In genomic region chr5:115841382-115842088, GRCh38 we compare ENCODE assay signal across 8 cellular contexts. TPM values are rescaled to one million over a fixed set of nuclear protein-coding genes. Genes with fewer than 3 reads are reported as not detected.
DNase-seq lines count a peak whose midpoint lies in the region; ATAC-seq and TF ChIP-seq lines count a peak whose summit lies in the region.

AP3S1 (plus strand) TSS chr5:115841935; CDS start chr5:115842038, 103 bp downstream.
ATG12 (minus strand) TSS chr5:115841565; CDS start chr5:115841552, 13 bp downstream.

- peaks cover 39% of the 10 kb centered on the region for H3K4me1 Mint-ChIP-seq in activated naive CD8-positive, alpha-beta T cell treated with anti-CD3 and anti-CD28 coated beads, Interleukin-2, amount 10 ng/mL, durations not matched to agents 7 days and 5 days
- H3K4me1 Mint-ChIP-seq in osteocyte (ENCODE audit: unreplicated experiment): peaks cover 57% of the 10 kb centered on the region

- POLR2A ChIA-PET in activated naive CD8-positive, alpha-beta T cell treated with anti-CD3 and anti-CD28 coated beads, Interleukin-2, amount 10 ng/mL, durations not matched to agents 7 days and 5 days (lab: Charles Lee): interaction anchor here (0.6 to 1.9 kb wide), 5 partner anchors 32 to 298 kb away, joined by 3 to 12 read pairs (median 8); partner anchors contain the start of genes COMMD10 and TMED7

- no peaks in the 10 kb centered on the region for H3K27me3 Mint-ChIP-seq in activated naive CD8-positive, alpha-beta T cell treated with anti-CD3 and anti-CD28 coated beads, Interleukin-2, amount 10 ng/mL, durations not matched to agents 7 days and 5 days
- no peaks in the 10 kb centered on the region for H3K27me3 Mint-ChIP-seq in osteocyte (ENCODE audit: unreplicated experiment)

- ATAC-seq in HG02763 (IDR thresholded peaks at IDR 0.05; ENCODE audit: unreplicated experiment) (peak; percentile 82), thoracic aorta (ENCODE audit: insufficient number of reproducible peaks, low FRiP score, low read depth) (peak; percentile 96)
- peak; percentile 89 for ATAC-seq in activated naive CD8-positive, alpha-beta T cell treated with anti-CD3 and anti-CD28 coated beads, Interleukin-2, amount 10 ng/mL, durations not matched to agents 7 days and 5 days (ENCODE audit: low read depth)

- peaks cover 20% of the 10 kb centered on the region for H3K36me3 ChIP-seq in SU-DHL-6 (ENCODE audit: low read length)
- peaks cover 9% of the 10 kb centered on the region for H3K36me3 ChIP-seq in thoracic aorta

- no peaks in the 10 kb centered on the region for H3K9me3 Mint-ChIP-seq in activated naive CD8-positive, alpha-beta T cell treated with anti-CD3 and anti-CD28 coated beads, Interleukin-2, amount 10 ng/mL, durations not matched to agents 7 days and 5 days
- no peaks in the 10 kb centered on the region for H3K9me3 Mint-ChIP-seq in osteocyte (ENCODE audit: unreplicated experiment)

- peak within 1 kb of the TSS; percentile 88 for H2AFZ ChIP-seq in SU-DHL-6 (ENCODE audit: low read depth, low read length, severe bottlenecking)

- H3K27ac ChIP-seq in SU-DHL-6 (ENCODE audit: low read depth, low read length) (peak within 1 kb of the TSS; percentile 82), thoracic aorta (peak within 1 kb of the TSS; percentile 92 to 93)

- intact Hi-C loops in head of caudate nucleus (cut with DNase I): loop anchor here (5.0 to 10.0 kb wide), 2 partner anchors 214 to 537 kb away; partner anchors contain the start of gene TMED7

- H3K4me3 ChIP-seq in GM12875 (ENCODE audit: low read depth, low read length) (peak within 1 kb of the TSS; percentile 98), SU-DHL-6 (ENCODE audit: insufficient read depth, low read length, poor library complexity, severe bottlenecking) (peak within 1 kb of the TSS; percentile 95), thoracic aorta (peak within 1 kb of the TSS; percentile 92)

- H3K9me3 ChIP-seq in SU-DHL-6 (ENCODE audit: insufficient read depth, low read length) (no peaks in the 10 kb centered on the region), thoracic aorta (no peaks in the 10 kb centered on the region)

- peak within 1 kb of the TSS; percentile 96 for H3K4me3 Mint-ChIP-seq in activated naive CD8-positive, alpha-beta T cell treated with anti-CD3 and anti-CD28 coated beads, Interleukin-2, amount 10 ng/mL, durations not matched to agents 7 days and 5 days
- peak within 1 kb of the TSS; percentile 98 for H3K4me3 Mint-ChIP-seq in osteocyte (ENCODE audit: unreplicated experiment)

- peaks cover 11% of the 10 kb centered on the region for H3K36me3 Mint-ChIP-seq in activated naive CD8-positive, alpha-beta T cell treated with anti-CD3 and anti-CD28 coated beads, Interleukin-2, amount 10 ng/mL, durations not matched to agents 7 days and 5 days
- H3K36me3 Mint-ChIP-seq in osteocyte (ENCODE audit: unreplicated experiment): peaks cover 13% of the 10 kb centered on the region

- H3F3A ChIP-seq in SU-DHL-6 (ENCODE audit: insufficient read depth): peaks cover 4% of the 10 kb centered on the region; the same call in 1 of the 2 replicates

- H3K27me3 ChIP-seq in SU-DHL-6 (ENCODE audit: low read length): no peaks in the 10 kb centered on the region
- H3K27me3 ChIP-seq in thoracic aorta (replicated peaks; ENCODE audit: insufficient read depth): no peaks in the 10 kb centered on the region

- peak; percentile 90 to 97 (median 96) for DNase-seq in NCI-H1417 (lab: John Stamatoyannopoulos, UW)
- peak; percentile 97 for DNase-seq in activated naive CD8-positive, alpha-beta T cell treated with anti-CD3 and anti-CD28 coated beads, Interleukin-2, amount 10 ng/mL, durations not matched to agents 7 days and 5 days
- peak; percentile 88 to 97 (median 93) for DNase-seq in head of caudate nucleus
- DNase-seq in osteocyte (ENCODE audit: extremely low spot score, unreplicated experiment): peak; percentile 95
- DNase-seq in thoracic aorta (ENCODE audit: low spot score): peak; percentile 72

- H3K9ac ChIP-seq in SU-DHL-6 (ENCODE audit: low read length): peak within 1 kb of the TSS; percentile 84

- peak within 1 kb of the TSS; percentile 99 for H3K27ac Mint-ChIP-seq in activated naive CD8-positive, alpha-beta T cell treated with anti-CD3 and anti-CD28 coated beads, Interleukin-2, amount 10 ng/mL, durations not matched to agents 7 days and 5 days
- H3K27ac Mint-ChIP-seq in osteocyte (ENCODE audit: unreplicated experiment): peak within 1 kb of the TSS; percentile 100

- H4K20me1 ChIP-seq in SU-DHL-6 (ENCODE audit: low read depth, low read length): peaks cover 29% of the 10 kb centered on the region

- peaks cover 81% of the 10 kb centered on the region for H3K79me2 ChIP-seq in SU-DHL-6 (ENCODE audit: insufficient read depth, low read length)

- peak within 1 kb of the TSS; percentile 79 for H3K4me2 ChIP-seq in SU-DHL-6 (ENCODE audit: low read depth, low read length, poor library complexity, severe bottlenecking)

- TF ChIP-seq CTCF in GM12875 (IDR thresholded peaks at IDR 0.05; ENCODE audit: borderline replicate concordance, insufficient read depth, low read depth, low read length) (no peak), SU-DHL-6 (IDR thresholded peaks at IDR 0.05; ENCODE audit: insufficient read depth, low read length, poor library complexity, severe bottlenecking) (no peak), osteocyte (IDR thresholded peaks at IDR 0.05) (no peak), thoracic aorta (IDR thresholded peaks at IDR 0.05) (no peak)

- H3K9me2 ChIP-seq in SU-DHL-6 (replicated peaks; ENCODE audit: insufficient read depth, low read length): no peaks in the 10 kb centered on the region

- peaks cover 34 to 64% of the 10 kb centered on the region in 2 donors for H3K4me1 ChIP-seq in thoracic aorta (ENCODE audit: control insufficient read depth in 1 of 2, low read depth in 2 of 2)

RNA-seq across cellular contexts. Expression of gene AP3S1, which starts in this region (rescaled TPM):
- total RNA-seq in activated naive CD8-positive, alpha-beta T cell treated with anti-CD3 and anti-CD28 coated beads, Interleukin-2, amount 10 ng/mL, durations not matched to agents 7 days and 5 days: 10 to 100 TPM; 82.6 to 83.3 TPM
- total RNA-seq in osteocyte (97.6 and 102 TPM in 2 replicates), thoracic aorta (10 to 100 TPM; 54.7 to 83.7 TPM)

RNA-seq across cellular contexts. Expression of gene ATG12, which starts in this region (rescaled TPM):
- total RNA-seq in activated naive CD8-positive, alpha-beta T cell treated with anti-CD3 and anti-CD28 coated beads, Interleukin-2, amount 10 ng/mL, durations not matched to agents 7 days and 5 days: 10 to 100 TPM; 46.5 to 48.9 TPM
- total RNA-seq in osteocyte (51.2 and 52.4 TPM in 2 replicates), thoracic aorta (10 to 100 TPM; 32.6 to 89.8 TPM)

Comparison
In these comparisons a context has a peak if more than half of its experiments do, and no peak if none do; other contexts are left out.
1. Peak in every context shown above with its lines: DNase-seq, ATAC-seq, H3K4me3 ChIP-seq and H3K27ac ChIP-seq.